ENCODE assay signal across 1 cellular context in the genomic region with DNA sequence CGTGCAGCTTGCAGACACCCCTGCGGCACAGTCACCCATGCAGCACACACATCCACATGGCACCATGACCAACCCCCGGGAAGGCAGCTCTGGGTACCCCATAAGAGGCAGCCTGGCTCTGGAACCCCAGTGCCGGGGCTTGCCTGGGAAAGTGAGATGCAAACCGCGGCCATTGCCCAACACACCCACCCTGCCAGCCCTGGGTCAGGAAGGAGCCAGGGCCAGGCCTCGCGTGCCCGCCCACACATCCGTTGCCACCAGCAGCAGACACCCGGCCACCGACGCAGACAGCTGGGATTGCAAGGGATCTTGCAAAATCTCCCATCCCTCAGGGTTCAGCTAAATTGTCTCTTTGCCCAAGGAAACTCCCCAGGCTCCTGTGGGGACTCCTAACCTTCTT.
A peak's percentile ranks its signal among the peaks of the same experiment; 100 is the strongest.
TF ChIP-seq lines count a peak whose summit lies in the region.

No MANE protein-coding gene starts in this region.

TF ChIP-seq in IMR-90, 13 proteins besides CTCF, POLR2A, EP300 and RAD21:
- TF ChIP-seq FOS (IDR thresholded peaks at IDR 0.05; ENCODE audit: low read depth, low read length): no peak
- TF ChIP-seq CEBPB (IDR thresholded peaks at IDR 0.05; ENCODE audit: low read depth, low read length): peak; percentile 4; the same call in 1 of the 2 replicates
TF ChIP-seq in IMR-90: peak in this region for 1.
